Comparison of ENCODE assay signal across 1 cellular context in the genomic region with DNA sequence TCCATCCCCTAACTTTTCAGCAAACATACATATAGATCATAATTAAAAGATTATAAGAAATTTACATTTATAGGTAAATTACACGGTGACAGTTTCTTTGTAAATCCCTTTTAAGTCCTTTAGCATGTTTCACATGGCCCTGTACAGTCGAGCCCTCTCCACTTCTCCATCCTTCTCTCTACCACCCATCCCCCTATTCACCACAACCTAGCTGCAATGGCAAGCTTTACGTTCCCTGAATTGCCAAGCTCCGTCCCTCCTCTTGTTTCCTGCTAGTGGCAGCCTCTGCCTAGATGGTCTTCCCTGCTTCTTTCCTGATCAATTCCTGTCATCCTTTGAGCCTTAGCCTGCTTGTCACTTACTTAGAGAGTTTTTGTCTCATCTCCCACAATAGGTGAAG.
TF ChIP-seq lines count a peak whose summit lies in the region.

No MANE protein-coding gene starts in this region.

TF ChIP-seq in GM12878, 131 proteins besides CTCF, POLR2A, EP300 and RAD21:
- TF ChIP-seq, protein P1, sequence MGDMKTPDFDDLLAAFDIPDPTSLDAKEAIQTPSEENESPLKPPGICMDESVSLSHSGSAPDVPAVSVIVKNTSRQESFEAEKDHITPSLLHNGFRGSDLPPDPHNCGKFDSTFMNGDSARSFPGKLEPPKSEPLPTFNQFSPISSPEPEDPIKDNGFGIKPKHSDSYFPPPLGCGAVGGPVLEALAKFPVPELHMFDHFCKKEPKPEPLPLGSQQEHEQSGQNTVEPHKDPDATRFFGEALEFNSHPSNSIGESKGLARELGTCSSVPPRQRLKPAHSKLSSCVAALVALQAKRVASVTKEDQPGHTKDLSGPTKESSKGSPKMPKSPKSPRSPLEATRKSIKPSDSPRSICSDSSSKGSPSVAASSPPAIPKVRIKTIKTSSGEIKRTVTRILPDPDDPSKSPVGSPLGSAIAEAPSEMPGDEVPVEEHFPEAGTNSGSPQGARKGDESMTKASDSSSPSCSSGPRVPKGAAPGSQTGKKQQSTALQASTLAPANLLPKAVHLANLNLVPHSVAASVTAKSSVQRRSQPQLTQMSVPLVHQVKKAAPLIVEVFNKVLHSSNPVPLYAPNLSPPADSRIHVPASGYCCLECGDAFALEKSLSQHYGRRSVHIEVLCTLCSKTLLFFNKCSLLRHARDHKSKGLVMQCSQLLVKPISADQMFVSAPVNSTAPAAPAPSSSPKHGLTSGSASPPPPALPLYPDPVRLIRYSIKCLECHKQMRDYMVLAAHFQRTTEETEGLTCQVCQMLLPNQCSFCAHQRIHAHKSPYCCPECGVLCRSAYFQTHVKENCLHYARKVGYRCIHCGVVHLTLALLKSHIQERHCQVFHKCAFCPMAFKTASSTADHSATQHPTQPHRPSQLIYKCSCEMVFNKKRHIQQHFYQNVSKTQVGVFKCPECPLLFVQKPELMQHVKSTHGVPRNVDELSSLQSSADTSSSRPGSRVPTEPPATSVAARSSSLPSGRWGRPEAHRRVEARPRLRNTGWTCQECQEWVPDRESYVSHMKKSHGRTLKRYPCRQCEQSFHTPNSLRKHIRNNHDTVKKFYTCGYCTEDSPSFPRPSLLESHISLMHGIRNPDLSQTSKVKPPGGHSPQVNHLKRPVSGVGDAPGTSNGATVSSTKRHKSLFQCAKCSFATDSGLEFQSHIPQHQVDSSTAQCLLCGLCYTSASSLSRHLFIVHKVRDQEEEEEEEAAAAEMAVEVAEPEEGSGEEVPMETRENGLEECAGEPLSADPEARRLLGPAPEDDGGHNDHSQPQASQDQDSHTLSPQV (IDR thresholded peaks at IDR 0.05), result no peak
- TF ChIP-seq ZNF217 (IDR thresholded peaks at IDR 0.05), result no peak
- TF ChIP-seq TARDBP (IDR thresholded peaks at IDR 0.05; ENCODE audit: borderline replicate concordance), result no peak
- TF ChIP-seq, protein P2, sequence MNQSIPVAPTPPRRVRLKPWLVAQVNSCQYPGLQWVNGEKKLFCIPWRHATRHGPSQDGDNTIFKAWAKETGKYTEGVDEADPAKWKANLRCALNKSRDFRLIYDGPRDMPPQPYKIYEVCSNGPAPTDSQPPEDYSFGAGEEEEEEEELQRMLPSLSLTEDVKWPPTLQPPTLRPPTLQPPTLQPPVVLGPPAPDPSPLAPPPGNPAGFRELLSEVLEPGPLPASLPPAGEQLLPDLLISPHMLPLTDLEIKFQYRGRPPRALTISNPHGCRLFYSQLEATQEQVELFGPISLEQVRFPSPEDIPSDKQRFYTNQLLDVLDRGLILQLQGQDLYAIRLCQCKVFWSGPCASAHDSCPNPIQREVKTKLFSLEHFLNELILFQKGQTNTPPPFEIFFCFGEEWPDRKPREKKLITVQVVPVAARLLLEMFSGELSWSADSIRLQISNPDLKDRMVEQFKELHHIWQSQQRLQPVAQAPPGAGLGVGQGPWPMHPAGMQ (IDR thresholded peaks at IDR 0.05; ENCODE audit: borderline replicate concordance), result no peak
- TF ChIP-seq CBX3 (IDR thresholded peaks at IDR 0.05; ENCODE audit: borderline replicate concordance, low read depth), result no peak
- TF ChIP-seq E4F1 (IDR thresholded peaks at IDR 0.05; ENCODE audit: borderline replicate concordance, partially characterized antibody), result no peak
- no peak for TF ChIP-seq SREBF1 (IDR thresholded peaks at IDR 0.05; ENCODE audit: low read length)
- no peak for TF ChIP-seq MEF2A (IDR thresholded peaks at IDR 0.05; ENCODE audit: insufficient read depth, low read depth, low read length)
- TF ChIP-seq, protein P3, sequence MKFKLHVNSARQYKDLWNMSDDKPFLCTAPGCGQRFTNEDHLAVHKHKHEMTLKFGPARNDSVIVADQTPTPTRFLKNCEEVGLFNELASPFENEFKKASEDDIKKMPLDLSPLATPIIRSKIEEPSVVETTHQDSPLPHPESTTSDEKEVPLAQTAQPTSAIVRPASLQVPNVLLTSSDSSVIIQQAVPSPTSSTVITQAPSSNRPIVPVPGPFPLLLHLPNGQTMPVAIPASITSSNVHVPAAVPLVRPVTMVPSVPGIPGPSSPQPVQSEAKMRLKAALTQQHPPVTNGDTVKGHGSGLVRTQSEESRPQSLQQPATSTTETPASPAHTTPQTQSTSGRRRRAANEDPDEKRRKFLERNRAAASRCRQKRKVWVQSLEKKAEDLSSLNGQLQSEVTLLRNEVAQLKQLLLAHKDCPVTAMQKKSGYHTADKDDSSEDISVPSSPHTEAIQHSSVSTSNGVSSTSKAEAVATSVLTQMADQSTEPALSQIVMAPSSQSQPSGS (IDR thresholded peaks at IDR 0.05; ENCODE audit: low read length), result no peak
- no peak for TF ChIP-seq BCL3 (IDR thresholded peaks at IDR 0.05; ENCODE audit: borderline replicate concordance, insufficient read depth, low read depth, low read length, poor library complexity, severe bottlenecking)
- TF ChIP-seq TCF12 (IDR thresholded peaks at IDR 0.05; ENCODE audit: low read depth, low read length), result no peak
- no peak for TF ChIP-seq ZBTB40 (IDR thresholded peaks at IDR 0.05; ENCODE audit: borderline replicate concordance)
- no peak for TF ChIP-seq CBFB (IDR thresholded peaks at IDR 0.05; ENCODE audit: low read depth)
- TF ChIP-seq RCOR1 (conservative IDR thresholded peaks at IDR 0.05; ENCODE audit: low read depth, low read length), result no peak
- TF ChIP-seq TCF7 (IDR thresholded peaks at IDR 0.05; ENCODE audit: borderline replicate concordance), result no peak
- no peak for TF ChIP-seq HDAC2 (IDR thresholded peaks at IDR 0.05)
